Comparison of ENCODE assay signal across 18 cellular contexts in the genomic region with DNA sequence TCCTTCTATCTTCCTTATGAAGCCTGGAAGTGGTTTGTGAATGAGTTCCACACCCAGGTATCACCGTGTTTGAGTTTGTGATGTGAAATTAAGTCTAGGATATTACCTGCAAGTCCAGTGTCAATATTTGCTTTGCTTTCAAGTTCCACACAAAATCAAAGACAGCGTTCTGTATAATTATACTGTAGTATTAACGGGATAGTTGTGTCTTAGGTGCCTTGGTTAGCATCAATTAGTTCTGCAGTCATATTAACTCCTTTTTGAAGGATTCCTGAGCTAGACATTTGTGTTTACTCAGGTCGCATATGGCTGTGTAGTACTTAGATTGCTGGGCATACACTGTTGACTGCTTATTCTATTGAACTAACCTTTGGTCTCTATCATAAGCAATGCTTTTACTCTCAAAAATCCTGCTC.
"Had no signal": no experiment of that assay in that cellular context is flagged by ENCODE, and none has a peak within 500 bp of the region (broad histone marks: within the 10 kb centered on the region; RNA-seq: fewer than 3 reads in every experiment).

No MANE protein-coding gene starts in this region.

- H3K9me3 ChIP-seq: thyroid gland had no signal

- FAIRE-seq: urothelium cell line had no signal

- H3K4me3 ChIP-seq: lung, thyroid gland had no signal

- DNase-seq: activated CD4-positive, alpha-beta T cell treated with anti-CD3 and anti-CD28 coated beads for 1 hour; activated CD4-positive, alpha-beta T cell treated with anti-CD3 and anti-CD28 coated beads, Interleukin-2, amount 50 U/mL, for 4 hours; activated naive CD4-positive, alpha-beta T cell; activated T-cell treated with anti-CD3 and anti-CD28 coated beads for 4 hours; anterior cingulate cortex; brain microvascular endothelial cell; effector memory CD4-positive, alpha-beta T cell; foreskin keratinocyte; glutamatergic neuron; naive thymus-derived CD4-positive, alpha-beta T cell; posterior cingulate gyrus; retina; stimulated activated CD4-positive, alpha-beta T cell treated with anti-CD3 and anti-CD28 coated beads, Interleukin-2, amount 100 ng/mL, for 48 hours; stimulated activated naive B cell treated with anti-CD40 and anti-IgM and Interleukin-4, amounts not matched to agents 10 μg/mL and 1 μg/mL and 100 μg/mL, for 72 hours; thyroid gland had no signal

- H3K27ac ChIP-seq: brain microvascular endothelial cell, foreskin keratinocyte, thyroid gland, VCaP had no signal

- ATAC-seq: foreskin keratinocyte; naive thymus-derived CD4-positive, alpha-beta T cell; stimulated activated naive B cell treated with anti-CD40 and anti-IgM and Interleukin-4, amounts not matched to agents 10 μg/mL and 1 μg/mL and 100 μg/mL, for 72 hours had no signal

- H3K27me3 ChIP-seq: brain microvascular endothelial cell, foreskin keratinocyte, thyroid gland had no signal

- H3K4me1 ChIP-seq: thyroid gland had no signal

- H3K36me3 ChIP-seq: brain microvascular endothelial cell, thyroid gland had no signal
